Comparison of ENCODE assay signal across 15 cellular contexts in genomic region chr6:21115111-21115510, GRCh38.
A peak's percentile ranks its signal among the peaks of the same experiment; 100 is the strongest.
DNase-seq lines count a peak whose midpoint lies in the region; ATAC-seq and TF ChIP-seq lines count a peak whose summit lies in the region.
"Had no signal": no experiment of that assay in that cellular context is flagged by ENCODE, and none has a peak within 500 bp of the region (broad histone marks: within the 10 kb centered on the region; RNA-seq: fewer than 3 reads in every experiment).

No MANE protein-coding gene starts in this region.

- no peaks in the 10 kb centered on the region for H3K9me3 ChIP-seq in testis
- H3K9me3 ChIP-seq: mucosa of descending colon had no signal

- TF ChIP-seq CTCF in fibroblast of the aortic adventitia (IDR thresholded peaks at IDR 0.05; ENCODE audit: insufficient read depth, low read length) (no peak), testis (IDR thresholded peaks at IDR 0.05) (no peak)

- DNase-seq in NCI-H2196 (lab: John Stamatoyannopoulos, UW; ENCODE audit: unreplicated experiment) (peak; percentile 26), NCI-H2196 treated with DMSO at 0.1 percent for 48 hours (lab: John Stamatoyannopoulos, UW; ENCODE audit: unreplicated experiment) (no peak), NCI-H446 treated with DMSO at 0.1 percent for 48 hours (lab: John Stamatoyannopoulos, UW) (peak; percentile 15), fibroblast of the aortic adventitia (ENCODE audit: low read depth) (peak; percentile 77), testis (peak; percentile 73)
- DNase-seq in activated effector memory CD4-positive, alpha-beta T cell treated with anti-CD3 and anti-CD28 coated beads, Interleukin-2, amount 50 U/mL, for 16 hours: no peak
- DNase-seq: activated CD4-positive, alpha-beta memory T cell treated with anti-CD3 and anti-CD28 coated beads, Interleukin-2, amount 10 ng/mL, durations not matched to agents 7 days and 5 days; DND-41; mucosa of descending colon; T-helper 17 cell had no signal

- WGBS in testis, 2 donors: 21 to 42% methylated on average over 2 of the region's 2 CpGs

- intact Hi-C loops in testis (cut with DNase I; ENCODE audit: low total_unique reads): no loop called here

- H3K36me3 ChIP-seq in testis (ENCODE audit: low read depth, missing control alignments): no peaks in the 10 kb centered on the region

- H3K27me3 ChIP-seq in testis: no peaks in the 10 kb centered on the region

- H3K4me3 ChIP-seq in fibroblast of the aortic adventitia (ENCODE audit: low read depth, low read length): no peak overlapping the region
- no peak overlapping the region for H3K4me3 ChIP-seq in testis
- H3K4me3 ChIP-seq: mucosa of descending colon had no signal

- H3K4me1 ChIP-seq in testis: peaks cover 24% of the 10 kb centered on the region

- no peak overlapping the region for H3K27ac ChIP-seq in testis
- H3K27ac ChIP-seq: KMS-11 had no signal

- ATAC-seq in GM21825 (IDR thresholded peaks at IDR 0.05; ENCODE audit: unreplicated experiment): no peak
- no peak for ATAC-seq in HG02588 (IDR thresholded peaks at IDR 0.05; ENCODE audit: unreplicated experiment)
- ATAC-seq: activated naive CD4-positive, alpha-beta T cell treated with anti-CD3 and anti-CD28 coated beads, Interleukin-2, amount 50 U/mL, for 72 hours; mucosa of descending colon; stimulated activated effector memory CD8-positive, alpha-beta T cell treated with anti-CD3 and anti-CD28 coated beads, Interleukin-12 subunit alpha, Interleukin-12 subunit beta, amount 100 ng/mL, for 72 hours; T-helper 17 cell had no signal

- no peak for TF ChIP-seq POLR2A in testis (IDR thresholded peaks at IDR 0.05)

Comparison
In these comparisons a context has a peak if more than half of its experiments do, and no peak if none do; other contexts are left out.
1. DNase-seq: peak in NCI-H2196 (single experiment), NCI-H446 treated with DMSO at 0.1 percent for 48 hours (single experiment), fibroblast of the aortic adventitia (single experiment) and testis (single experiment); none in NCI-H2196 treated with DMSO at 0.1 percent for 48 hours (single experiment) and activated effector memory CD4-positive, alpha-beta T cell treated with anti-CD3 and anti-CD28 coated beads, Interleukin-2, amount 50 U/mL, for 16 hours (single experiment).